Comparison of ENCODE assay signal across 27 cellular contexts in genomic region chr9:130815242-130815808, GRCh38. TPM values are rescaled to one million over a fixed set of nuclear protein-coding genes. Genes with fewer than 3 reads are reported as not detected.
DNase-seq lines count a peak whose midpoint lies in the region; ATAC-seq and TF ChIP-seq lines count a peak whose summit lies in the region.
"Had no signal": no experiment of that assay in that cellular context is flagged by ENCODE, and none has a peak within 500 bp of the region (broad histone marks: within the 10 kb centered on the region; RNA-seq: fewer than 3 reads in every experiment).

No MANE protein-coding gene starts in this region.

- H3K27me3 ChIP-seq in transverse colon = no peaks in the 10 kb centered on the region
- H3K27me3 ChIP-seq in endodermal cell (ENCODE audit: control insufficient read depth, insufficient read depth, low read length, poor library complexity, severe bottlenecking) = no peaks in the 10 kb centered on the region
- H3K27me3 ChIP-seq: heart right ventricle, pancreas, upper lobe of left lung had no signal

- H3K4me1 Mint-ChIP-seq in chondrocyte (ENCODE audit: low read depth) (peaks cover 16% of the 10 kb centered on the region), endodermal cell (no peaks in the 10 kb centered on the region)

- H3K9me3 ChIP-seq in transverse colon = peaks cover 3 to 4% of the 10 kb centered on the region in 2 donors
- H3K9me3 ChIP-seq in endodermal cell (ENCODE audit: control insufficient read depth, low read length) = peaks cover 11% of the 10 kb centered on the region
- H3K9me3 ChIP-seq: pancreas had no signal

- H3K27me3 Mint-ChIP-seq in chondrocyte (ENCODE audit: low read depth) (no peaks in the 10 kb centered on the region), endodermal cell (ENCODE audit: insufficient read depth) (no peaks in the 10 kb centered on the region)
- H3K27me3 Mint-ChIP-seq: activated CD8-positive, alpha-beta T cell treated with anti-CD3 and anti-CD28 coated beads for 36 hours; CD4-positive, alpha-beta memory T cell had no signal

- H3K4me3 ChIP-seq in transverse colon (no peak overlapping the region), endodermal cell (ENCODE audit: low read length) (no peak overlapping the region)
- H3K4me3 ChIP-seq: coronary artery, heart right ventricle, pancreas, upper lobe of left lung had no signal

- TF ChIP-seq EP300 in transverse colon (IDR thresholded peaks at IDR 0.05; ENCODE audit: low read depth) = no peak

- intact Hi-C loops in Right ventricle myocardium inferior (cut with DNase I) = no loop called here
- intact Hi-C loops in cardiac septum (cut with DNase I) = no loop called here
- intact Hi-C loops in transverse colon (cut with DNase I; ENCODE audit: low total_unique reads) = no loop called here

- H3K27ac Mint-ChIP-seq in chondrocyte (ENCODE audit: unreplicated experiment) = peak overlapping the region; percentile 42
- no peak overlapping the region for H3K27ac Mint-ChIP-seq in endodermal cell
- H3K27ac Mint-ChIP-seq: activated CD8-positive, alpha-beta T cell treated with anti-CD3 and anti-CD28 coated beads for 36 hours; natural killer cell had no signal

- in situ Hi-C loops in transverse colon (cut with MboI; ENCODE audit: low pct_ligation_motif_present in 1 of 4, low pct_unique_long_range_greater_than_20kb in 1 of 4, low sequenced_read_pairs in 3 of 4) = no loop called here

- peaks cover 1% of the 10 kb centered on the region for H3K36me3 Mint-ChIP-seq in chondrocyte (ENCODE audit: low read depth)
- H3K36me3 Mint-ChIP-seq in endodermal cell (ENCODE audit: low read depth) = peaks cover 1% of the 10 kb centered on the region
- H3K36me3 Mint-ChIP-seq: natural killer cell had no signal

- peaks cover 9% of the 10 kb centered on the region for H3K9me3 Mint-ChIP-seq in chondrocyte (ENCODE audit: low read depth)
- H3K9me3 Mint-ChIP-seq in endodermal cell = peaks cover 6% of the 10 kb centered on the region

- WGBS in transverse colon (ENCODE audit: low coverage in 1 of 2), 2 donors = 84 to 85% methylated on average over 7 to 9 of the region's 9 CpGs
- 95 to 98% methylated on average over 3 to 9 of the region's 9 CpGs for WGBS in endodermal cell (ENCODE audit: insufficient coverage in 1 of 2, insufficient read length in 1 of 2), 2 experiments

- peak; percentile 26 for ATAC-seq in Right ventricle myocardium inferior
- ATAC-seq: activated CD8-positive, alpha-beta T cell treated with anti-CD3 and anti-CD28 coated beads for 36 hours; HepG2; left colon; natural killer cell; pancreas; sciatic nerve had no signal

- peak overlapping the region in 3 of 4 donors; percentile 24 to 74 (median 60) for H3K27ac ChIP-seq in transverse colon
- no peak overlapping the region for H3K27ac ChIP-seq in endodermal cell (ENCODE audit: low read depth, low read length)
- H3K27ac ChIP-seq: coronary artery, pancreas, upper lobe of left lung had no signal

- H3K36me3 ChIP-seq in transverse colon (no peaks in the 10 kb centered on the region), endodermal cell (ENCODE audit: control insufficient read depth, insufficient read depth, low read length) (no peaks in the 10 kb centered on the region)
- H3K36me3 ChIP-seq: heart right ventricle, pancreas, upper lobe of left lung had no signal

- H3K4me1 ChIP-seq in transverse colon (peaks cover 0 to 6% (median 0%) of the 10 kb centered on the region in 4 donors), endodermal cell (ENCODE audit: control insufficient read depth, insufficient read depth, low read length) (no peaks in the 10 kb centered on the region)
- H3K4me1 ChIP-seq: pancreas, upper lobe of left lung had no signal

- TF ChIP-seq CTCF in chondrocyte (IDR thresholded peaks at IDR 0.05) (no peak), transverse colon (IDR thresholded peaks at IDR 0.05) (no peak), endodermal cell (conservative IDR thresholded peaks at IDR 0.05) (no peak)

- no peak overlapping the region for H3K9ac ChIP-seq in endodermal cell (ENCODE audit: extremely low read depth, low read length, poor library complexity, severe bottlenecking)

- TF ChIP-seq POLR2A in transverse colon (IDR thresholded peaks at IDR 0.05) = no peak

- DNase-seq in Right ventricle myocardium inferior (ENCODE audit: missing footprints) = no peak
- no peak for DNase-seq in cardiac septum (ENCODE audit: low spot score)
- no peak for DNase-seq in chondrocyte (ENCODE audit: low spot score)
- peak; percentile 18 for DNase-seq in kidney tubule cell (ENCODE audit: low spot score)
- no peak for DNase-seq in transverse colon
- no peak for DNase-seq in endodermal cell
- DNase-seq in NCI-H1092 treated with DMSO at 0.1 percent for 48 hours (lab: John Stamatoyannopoulos, UW) = no peak
- DNase-seq in NAMALWA (ENCODE audit: low spot score) = no peak
- DNase-seq: activated CD4-positive, alpha-beta T cell treated with anti-CD3 and anti-CD28 coated beads for 1 hour; activated CD8-positive, alpha-beta T cell treated with anti-CD3 and anti-CD28 coated beads for 36 hours; AML-193; CD4-positive, alpha-beta memory T cell; DMS 273 treated with DMSO at 0.1 percent for 48 hours; heart right ventricle; left colon; midbrain; natural killer cell; NCI-H1417 treated with DMSO at 0.1 percent for 48 hours; NCI-H2081 treated with DMSO at 0.1 percent for 48 hours; NCI-H446 treated with DMSO at 0.1 percent for 48 hours; pancreas; stimulated activated CD4-positive, alpha-beta T cell treated with anti-CD3 and anti-CD28 coated beads, Interleukin-15, amount 100 ng/mL, for 24 hours; SW 1271; upper lobe of left lung had no signal

- no peak overlapping the region for H3K4me3 Mint-ChIP-seq in chondrocyte (ENCODE audit: unreplicated experiment)
- H3K4me3 Mint-ChIP-seq in endodermal cell = no peak overlapping the region
- H3K4me3 Mint-ChIP-seq: activated CD8-positive, alpha-beta T cell treated with anti-CD3 and anti-CD28 coated beads for 36 hours; CD4-positive, alpha-beta memory T cell; natural killer cell had no signal

RNA-seq across cellular contexts. Expression of gene ABL1, which starts 19.7 kb away (rescaled TPM):
- total RNA-seq in Right ventricle myocardium inferior = 33.0 TPM
- total RNA-seq in cardiac septum = 38.0 TPM
- total RNA-seq in chondrocyte = 73.6 to 93.7 TPM (median 91.5 TPM) in 3 replicates
- 10 to 100 TPM; 66.9 to 97.1 (median 81.8) TPM for total RNA-seq in transverse colon
- total RNA-seq in endodermal cell = 10 to 100 TPM; 78.8 to 94.1 TPM
- polyA plus RNA-seq in endodermal cell (2013, experiment 1 of 2) = 62.3 TPM
- polyA plus RNA-seq in endodermal cell (2013, experiment 2 of 2) = 60.4 TPM
